8 cellular contexts compared by ENCODE assay signal in the genomic region with DNA sequence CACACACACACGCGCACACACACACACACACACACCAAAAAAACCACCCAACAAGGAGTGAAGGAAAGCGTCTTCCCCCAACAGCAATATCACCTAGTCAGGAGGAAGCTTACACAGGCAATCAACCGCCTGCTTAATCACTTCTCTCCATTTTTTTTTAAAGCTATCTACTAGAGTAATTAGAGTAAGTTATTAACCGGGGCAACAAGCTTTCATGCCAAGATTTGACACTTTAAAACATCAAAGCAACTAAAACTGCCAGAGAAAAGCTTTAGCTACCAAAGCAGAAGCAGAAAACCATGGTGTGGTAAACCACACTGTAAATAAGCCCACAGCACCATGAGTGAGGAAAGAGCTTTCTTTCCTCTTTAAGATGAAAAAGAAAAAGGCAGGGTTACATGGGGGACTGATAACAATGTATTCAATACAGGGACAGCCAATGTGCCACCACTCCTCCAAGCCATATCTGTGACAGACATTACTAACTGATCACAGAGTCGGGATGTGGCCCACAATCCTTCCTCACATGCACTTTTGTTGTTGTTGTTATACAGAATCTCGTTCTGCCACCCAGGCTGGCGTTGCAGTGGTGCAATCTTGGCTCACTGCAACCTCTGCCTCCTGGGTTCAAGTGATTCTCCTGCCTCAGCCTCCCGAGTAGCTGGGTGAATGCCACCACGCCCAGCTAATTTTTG.
A peak's percentile ranks its signal among the peaks of the same experiment; 100 is the strongest.
DNase-seq lines count a peak whose midpoint lies in the region; ATAC-seq and TF ChIP-seq lines count a peak whose summit lies in the region.

No MANE protein-coding gene starts in this region.

- peaks cover 31% of the 10 kb centered on the region for H3K4me1 Mint-ChIP-seq in activated T-helper 2 cell treated with anti-CD3 and anti-CD28 coated beads, Interferon-gamma antibody, Interleukin-2, Interleukin-4, amounts not matched to agents 10 μg/mL and 5 μg/mL and 100 μg/mL, durations not matched to agents 14 hours and 24 hours and 36 hours (ENCODE audit: low read depth)
- peaks cover 45 to 49% of the 10 kb centered on the region in 2 donors for H3K4me1 Mint-ChIP-seq in natural killer cell

- H3K9me3 Mint-ChIP-seq in activated T-helper 2 cell treated with anti-CD3 and anti-CD28 coated beads, Interferon-gamma antibody, Interleukin-2, Interleukin-4, amounts not matched to agents 10 μg/mL and 5 μg/mL and 100 μg/mL, durations not matched to agents 14 hours and 24 hours and 36 hours, result no peaks in the 10 kb centered on the region
- no peaks in the 10 kb centered on the region for H3K9me3 Mint-ChIP-seq in natural killer cell

- no peaks in the 10 kb centered on the region for H3K27me3 ChIP-seq in HL-60 (ENCODE audit: insufficient read depth, poor library complexity, severe bottlenecking)

- ATAC-seq in natural killer cell, result peak; percentile 58 to 68 (median 63)

- H3K27ac ChIP-seq in HL-60 (replicated peaks), result peak overlapping the region; percentile 4; the same call in 1 of the 2 replicates

- DNase-seq in GF-D8 (lab: John Stamatoyannopoulos, UW) (peak; percentile 88), HL-60 (ENCODE audit: low read depth in 1 of 2, low spot score in 1 of 2) (peak; percentile 14 to 72), natural killer cell (no peak), DMS114 treated with DMSO at 0.1 percent for 48 hours (lab: John Stamatoyannopoulos, UW; ENCODE audit: unreplicated experiment) (no peak), COLO829 (ENCODE audit: low spot score) (no peak), HK-2 (ENCODE audit: unreplicated experiment) (no peak)
- DNase-seq in activated T-helper 2 cell treated with anti-CD3 and anti-CD28 coated beads, Interferon-gamma antibody, Interleukin-2, Interleukin-4, amounts not matched to agents 10 μg/mL and 5 μg/mL and 100 μg/mL, durations not matched to agents 14 hours and 24 hours and 36 hours (ENCODE audit: low spot score), result peak; percentile 14
- DNase-seq in stimulated activated CD4-positive, alpha-beta T cell treated with anti-CD3 and anti-CD28 coated beads, Interleukin-2, amount 100 ng/mL, for 24 hours, result no peak

- no peak overlapping the region for H3K27ac Mint-ChIP-seq in activated T-helper 2 cell treated with anti-CD3 and anti-CD28 coated beads, Interferon-gamma antibody, Interleukin-2, Interleukin-4, amounts not matched to agents 10 μg/mL and 5 μg/mL and 100 μg/mL, durations not matched to agents 14 hours and 24 hours and 36 hours
- H3K27ac Mint-ChIP-seq in natural killer cell, result peak overlapping the region; percentile 12 to 89

- intact Hi-C loops in activated T-helper 2 cell treated with anti-CD3 and anti-CD28 coated beads, Interferon-gamma antibody, Interleukin-2, Interleukin-4, amounts not matched to agents 10 μg/mL and 5 μg/mL and 100 μg/mL, durations not matched to agents 14 hours and 24 hours and 36 hours (cut with micrococcal nuclease), result no loop called here
- intact Hi-C loops in natural killer cell (cut with micrococcal nuclease), result no loop called here

- H3K36me3 Mint-ChIP-seq in activated T-helper 2 cell treated with anti-CD3 and anti-CD28 coated beads, Interferon-gamma antibody, Interleukin-2, Interleukin-4, amounts not matched to agents 10 μg/mL and 5 μg/mL and 100 μg/mL, durations not matched to agents 14 hours and 24 hours and 36 hours (ENCODE audit: low read depth), result no peaks in the 10 kb centered on the region
- no peaks in the 10 kb centered on the region for H3K36me3 Mint-ChIP-seq in natural killer cell

- TF ChIP-seq CTCF in HL-60 (IDR thresholded peaks at IDR 0.05; ENCODE audit: insufficient read depth, low read length) (no peak), natural killer cell (IDR thresholded peaks at IDR 0.05) (no peak)

- H3K4me3 ChIP-seq in HL-60 (replicated peaks; ENCODE audit: insufficient read depth, low read length), result no peak overlapping the region

- peak overlapping the region; percentile 54 for H3K4me3 Mint-ChIP-seq in activated T-helper 2 cell treated with anti-CD3 and anti-CD28 coated beads, Interferon-gamma antibody, Interleukin-2, Interleukin-4, amounts not matched to agents 10 μg/mL and 5 μg/mL and 100 μg/mL, durations not matched to agents 14 hours and 24 hours and 36 hours (ENCODE audit: low read depth)
- H3K4me3 Mint-ChIP-seq in natural killer cell, result peak overlapping the region; percentile 86

- peaks cover 61% of the 10 kb centered on the region for H3K27me3 Mint-ChIP-seq in activated T-helper 2 cell treated with anti-CD3 and anti-CD28 coated beads, Interferon-gamma antibody, Interleukin-2, Interleukin-4, amounts not matched to agents 10 μg/mL and 5 μg/mL and 100 μg/mL, durations not matched to agents 14 hours and 24 hours and 36 hours (ENCODE audit: low read depth)
- H3K27me3 Mint-ChIP-seq in natural killer cell (ENCODE audit: low read depth in 2 of 2), result peaks cover 10 to 20% of the 10 kb centered on the region in 2 donors

Comparison
In these comparisons a context has a peak if more than half of its experiments do, and no peak if none do; other contexts are left out.
1. DNase-seq: peak in GF-D8 (single experiment), HL-60 (2 of 2) and activated T-helper 2 cell treated with anti-CD3 and anti-CD28 coated beads, Interferon-gamma antibody, Interleukin-2, Interleukin-4, amounts not matched to agents 10 μg/mL and 5 μg/mL and 100 μg/mL, durations not matched to agents 14 hours and 24 hours and 36 hours (single experiment); none in natural killer cell (single experiment), DMS114 treated with DMSO at 0.1 percent for 48 hours (single experiment), stimulated activated CD4-positive, alpha-beta T cell treated with anti-CD3 and anti-CD28 coated beads, Interleukin-2, amount 100 ng/mL, for 24 hours (0 of 2), COLO829 (single experiment) and HK-2 (single experiment).